ENCODE assay signal across 17 cellular contexts in the genomic region with DNA sequence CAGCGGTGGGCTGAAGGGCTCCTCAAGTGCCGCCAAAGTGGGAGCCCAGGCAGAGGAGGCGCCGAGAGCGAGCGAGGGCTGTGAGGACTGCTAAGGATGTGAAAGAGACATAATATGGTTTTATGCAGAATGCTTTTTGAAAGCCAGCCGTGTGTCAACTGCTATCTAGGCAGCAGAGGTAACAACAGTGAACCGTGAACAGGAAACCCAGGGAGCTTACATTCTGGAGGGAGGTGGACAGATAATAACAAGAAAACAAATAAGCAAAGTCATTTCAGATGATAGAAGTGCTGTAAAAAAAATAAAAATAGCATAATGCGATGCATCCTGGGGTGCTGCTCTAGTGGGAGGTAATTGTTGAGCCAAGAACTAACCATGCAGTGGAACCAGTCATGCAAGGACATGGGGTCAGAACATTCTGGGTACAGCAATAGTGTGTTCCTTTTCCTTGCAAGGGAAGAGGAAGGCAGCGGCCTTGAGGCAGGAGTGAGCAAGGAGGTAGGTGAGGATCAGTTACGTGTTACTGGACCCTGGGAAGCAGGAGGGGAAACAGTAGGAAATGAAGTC.
DNase-seq lines count a peak whose midpoint lies in the region; ATAC-seq and TF ChIP-seq lines count a peak whose summit lies in the region.
"Had no signal": no experiment of that assay in that cellular context is flagged by ENCODE, and none has a peak within 500 bp of the region (broad histone marks: within the 10 kb centered on the region; RNA-seq: fewer than 3 reads in every experiment).

No MANE protein-coding gene starts in this region.

- ATAC-seq in IMR-90 (ENCODE audit: low read depth) (no peak), left colon (peak; percentile 76), HG03460 (IDR thresholded peaks at IDR 0.05; ENCODE audit: unreplicated experiment) (no peak), HG03457 (IDR thresholded peaks at IDR 0.05; ENCODE audit: unreplicated experiment) (no peak)
- ATAC-seq: CD8-positive, alpha-beta T cell; SK-N-SH treated with all-trans-retinoic acid at 6 μM for 48 hours had no signal

- H2BK120ac ChIP-seq in IMR-90 (ENCODE audit: low read depth, low read length): no peak overlapping the region

- no peak overlapping the region for H4K5ac ChIP-seq in IMR-90 (ENCODE audit: low read depth, low read length)

- no TSS peak for BruUV-seq in IMR-90 (replicated peaks; lab: Mats Ljungman, UMichigan)

- H3K23ac ChIP-seq in IMR-90 (ENCODE audit: low read depth, low read length): no peak overlapping the region

- H3K79me1 ChIP-seq in IMR-90 (ENCODE audit: low read depth in 1 of 2, low read length in 2 of 2): no peaks in the 10 kb centered on the region

- no peaks in the 10 kb centered on the region for H3K9me2 ChIP-seq in DOHH2 (replicated peaks; ENCODE audit: control insufficient read depth, low read length)

- no peak overlapping the region for H2BK5ac ChIP-seq in IMR-90 (ENCODE audit: low read depth, low read length, poor library complexity, severe bottlenecking)

- TF ChIP-seq CTCF in DOHH2 (IDR thresholded peaks at IDR 0.05; ENCODE audit: low read depth, low read length, poor library complexity, severe bottlenecking): no peak
- no peak for TF ChIP-seq CTCF in IMR-90 (conservative IDR thresholded peaks at IDR 0.05; ENCODE audit: low read depth, low read length)
- no peak for TF ChIP-seq CTCF in testis (IDR thresholded peaks at IDR 0.05)

- TF ChIP-seq POLR2A in IMR-90 (IDR thresholded peaks at IDR 0.05; ENCODE audit: low read depth, low read length) (no peak), testis (IDR thresholded peaks at IDR 0.05) (no peak)

- H4K20me1 ChIP-seq in DOHH2 (ENCODE audit: control insufficient read depth, insufficient read depth, low read depth, low read length) (no peaks in the 10 kb centered on the region), IMR-90 (ENCODE audit: insufficient read depth, low read length) (no peaks in the 10 kb centered on the region)

- H3K4me3 ChIP-seq in DOHH2 (ENCODE audit: low read length) (no peak overlapping the region), IMR-90 (ENCODE audit: insufficient read depth, low read depth, low read length) (no peak overlapping the region), testis (peak overlapping the region; percentile 31)

- H3F3A ChIP-seq in DOHH2 (ENCODE audit: control insufficient read depth, insufficient read depth): no peaks in the 10 kb centered on the region

- dilution Hi-C loops in IMR-90 (cut with HindIII; ENCODE audit: low sequenced_read_pairs, unreplicated experiment): no loop called here

- WGBS in IMR-90 (ENCODE audit: extremely low coverage in 2 of 2, insufficient read length in 1 of 2), 2 experiments: 93% methylated on average over 8 of the region's 11 CpGs; no CpG with 5 or more reads in 1 of the 2 experiments
- 53 to 63% methylated on average over 11 of the region's 11 CpGs for WGBS in testis, 2 donors

- H3K27me3 ChIP-seq in DOHH2 (ENCODE audit: control insufficient read depth, low read length) (no peaks in the 10 kb centered on the region), IMR-90 (ENCODE audit: control insufficient read depth, insufficient read depth, low read length) (no peaks in the 10 kb centered on the region), testis (no peaks in the 10 kb centered on the region)

- in situ Hi-C loops in IMR-90 (cut with MboI; ENCODE audit: low sequenced_read_pairs): no loop called here

- H2BK15ac ChIP-seq in IMR-90 (ENCODE audit: low read depth, low read length): no peak overlapping the region

- no peak overlapping the region for H2BK20ac ChIP-seq in IMR-90 (ENCODE audit: low read depth, low read length)

- POLR2A ChIA-PET in IMR-90 (lab: Charles Lee; ENCODE audit: unreplicated experiment): no interaction called here

- no peak overlapping the region for H2AK5ac ChIP-seq in IMR-90 (ENCODE audit: low read depth, low read length)

- H2AFZ ChIP-seq in IMR-90 (replicated peaks; ENCODE audit: low read length, poor library complexity): peak overlapping the region; percentile 24

- no peak overlapping the region for H4K91ac ChIP-seq in IMR-90 (ENCODE audit: insufficient read depth, low read depth, low read length)

- no peak for DNase-seq in IMR-90
- no peak for DNase-seq in left colon
- DNase-seq in testis: no peak
- no peak for DNase-seq in NCI-H128 (lab: John Stamatoyannopoulos, UW; ENCODE audit: unreplicated experiment)
- DNase-seq: CD8-positive, alpha-beta T cell; DMS79 treated with DMSO at 0.1 percent for 48 hours; GDM1; HCEC 1CT; NCI-H1092; NCI-H187; NCI-H2171; SHP77 had no signal

- no peak overlapping the region for H3K9ac ChIP-seq in IMR-90 (ENCODE audit: low read depth, low read length)
- H3K9ac ChIP-seq: KMS-11 had no signal

- H3K9me3 ChIP-seq in DOHH2 (ENCODE audit: control insufficient read depth, insufficient read depth, low read length) (no peaks in the 10 kb centered on the region), IMR-90 (ENCODE audit: control insufficient read depth, insufficient read depth, low read length) (no peaks in the 10 kb centered on the region), testis (no peaks in the 10 kb centered on the region)

- H3K4me2 ChIP-seq in DOHH2 (ENCODE audit: low read length): peak overlapping the region; percentile 63; the same call in 1 of the 2 replicates
- H3K4me2 ChIP-seq in IMR-90 (ENCODE audit: low read depth, low read length): no peak overlapping the region
- H3K4me2 ChIP-seq: KMS-11 had no signal

- H3K4me1 ChIP-seq in DOHH2 (ENCODE audit: control insufficient read depth, low read length): peaks cover 32% of the 10 kb centered on the region
- no peaks in the 10 kb centered on the region for H3K4me1 ChIP-seq in IMR-90 (ENCODE audit: control insufficient read depth, insufficient read depth, low read length)
- peaks cover 6% of the 10 kb centered on the region for H3K4me1 ChIP-seq in testis

- TF ChIP-seq RAD21 in IMR-90 (IDR thresholded peaks at IDR 0.05; ENCODE audit: low read length): no peak

- CTCF ChIA-PET in IMR-90 (lab: Yijun Ruan, JAX): no interaction called here

- H2AK9ac ChIP-seq in IMR-90 (replicated peaks; ENCODE audit: low read depth, low read length, poor library complexity): no peak overlapping the region

- H3K9me1 ChIP-seq in IMR-90 (ENCODE audit: insufficient read depth, low read length): no peaks in the 10 kb centered on the region

- no peak overlapping the region for H3K14ac ChIP-seq in IMR-90 (replicated peaks; ENCODE audit: low read depth, low read length)

- no peak overlapping the region for H4K8ac ChIP-seq in IMR-90 (ENCODE audit: low read depth in 2 of 2, low read length in 2 of 2)

- H3K56ac ChIP-seq in IMR-90 (ENCODE audit: extremely low read depth, insufficient read depth, low read length): no peak overlapping the region

- intact Hi-C loops in IMR-90 (cut with micrococcal nuclease) (no loop called here), left colon (cut with DNase I, micrococcal nuclease) (no loop called here), testis (cut with DNase I; ENCODE audit: low total_unique reads) (no loop called here)

- H3K18ac ChIP-seq in IMR-90 (ENCODE audit: low read depth, low read length): 0 out of 2 replicates have a peak overlapping the region, but pooled peaks have one; percentile 18

- no peaks in the 10 kb centered on the region for H3K79me2 ChIP-seq in DOHH2 (ENCODE audit: control insufficient read depth, low read length)

- H3K4ac ChIP-seq in IMR-90 (ENCODE audit: low read depth, low read length): no peak overlapping the region

- H3K27ac ChIP-seq in DOHH2 (ENCODE audit: low read depth, low read length) (no peak overlapping the region), IMR-90 (ENCODE audit: insufficient read depth, low read length) (no peak overlapping the region), testis (no peak overlapping the region)
- H3K27ac ChIP-seq: KMS-11 had no signal

- H3K36me3 ChIP-seq in DOHH2 (ENCODE audit: control insufficient read depth, low read length): no peaks in the 10 kb centered on the region
- H3K36me3 ChIP-seq in IMR-90 (ENCODE audit: control insufficient read depth, insufficient read depth, low read length): no peaks in the 10 kb centered on the region
- no peaks in the 10 kb centered on the region for H3K36me3 ChIP-seq in testis (ENCODE audit: low read depth, missing control alignments)

TF ChIP-seq in IMR-90, 13 proteins besides CTCF, POLR2A, EP300 and RAD21:
- no peak for TF ChIP-seq MAFK (IDR thresholded peaks at IDR 0.05; ENCODE audit: low read depth, low read length)
- no peak for TF ChIP-seq BHLHE40 (IDR thresholded peaks at IDR 0.05; ENCODE audit: low read depth, low read length)
- TF ChIP-seq SMC3 (IDR thresholded peaks at IDR 0.05; ENCODE audit: low read depth, low read length): no peak
- no peak for TF ChIP-seq USF2 (IDR thresholded peaks at IDR 0.05; ENCODE audit: low read depth, low read length)
- TF ChIP-seq FOS (IDR thresholded peaks at IDR 0.05; ENCODE audit: low read depth, low read length): no peak
- no peak for TF ChIP-seq MXI1 (IDR thresholded peaks at IDR 0.05; ENCODE audit: borderline replicate concordance, low read depth, low read length)
- TF ChIP-seq CEBPB (IDR thresholded peaks at IDR 0.05; ENCODE audit: low read depth, low read length): no peak
TF ChIP-seq in IMR-90: peak in this region for 0.

Comparison
In these comparisons a context has a peak if more than half of its experiments do, and no peak if none do; other contexts are left out.
1. H3K4me3 ChIP-seq: peak in testis (2 of 2); none in DOHH2 (single experiment) and IMR-90 (single experiment).